In the genomic region with DNA sequence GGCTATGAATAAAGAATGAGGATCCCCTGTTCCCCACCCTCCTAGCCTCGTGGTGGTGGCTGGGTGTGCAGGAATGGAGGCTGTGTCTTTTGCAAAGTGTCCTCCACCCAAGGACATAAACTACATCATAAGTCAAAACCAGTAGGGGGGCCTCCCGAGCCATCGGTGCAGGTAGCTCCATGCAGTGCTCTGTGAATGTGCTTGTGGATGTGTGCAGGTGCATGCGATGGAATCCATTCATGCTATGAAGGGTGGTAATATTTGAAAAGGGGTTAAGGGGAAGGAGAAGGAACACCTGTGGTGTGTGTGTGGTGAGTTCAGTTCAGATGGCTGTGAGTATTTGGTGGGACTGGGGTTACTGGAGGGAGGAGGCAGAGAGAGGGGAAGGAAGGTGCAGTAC, we compare ENCODE assay signal across 1 cellular context.
TF ChIP-seq lines count a peak whose summit lies in the region.

No MANE protein-coding gene starts in this region.

TF ChIP-seq in HepG2, 621 proteins besides CTCF, POLR2A, EP300 and RAD21 (continued from another document):
- TF ChIP-seq, protein P1, sequence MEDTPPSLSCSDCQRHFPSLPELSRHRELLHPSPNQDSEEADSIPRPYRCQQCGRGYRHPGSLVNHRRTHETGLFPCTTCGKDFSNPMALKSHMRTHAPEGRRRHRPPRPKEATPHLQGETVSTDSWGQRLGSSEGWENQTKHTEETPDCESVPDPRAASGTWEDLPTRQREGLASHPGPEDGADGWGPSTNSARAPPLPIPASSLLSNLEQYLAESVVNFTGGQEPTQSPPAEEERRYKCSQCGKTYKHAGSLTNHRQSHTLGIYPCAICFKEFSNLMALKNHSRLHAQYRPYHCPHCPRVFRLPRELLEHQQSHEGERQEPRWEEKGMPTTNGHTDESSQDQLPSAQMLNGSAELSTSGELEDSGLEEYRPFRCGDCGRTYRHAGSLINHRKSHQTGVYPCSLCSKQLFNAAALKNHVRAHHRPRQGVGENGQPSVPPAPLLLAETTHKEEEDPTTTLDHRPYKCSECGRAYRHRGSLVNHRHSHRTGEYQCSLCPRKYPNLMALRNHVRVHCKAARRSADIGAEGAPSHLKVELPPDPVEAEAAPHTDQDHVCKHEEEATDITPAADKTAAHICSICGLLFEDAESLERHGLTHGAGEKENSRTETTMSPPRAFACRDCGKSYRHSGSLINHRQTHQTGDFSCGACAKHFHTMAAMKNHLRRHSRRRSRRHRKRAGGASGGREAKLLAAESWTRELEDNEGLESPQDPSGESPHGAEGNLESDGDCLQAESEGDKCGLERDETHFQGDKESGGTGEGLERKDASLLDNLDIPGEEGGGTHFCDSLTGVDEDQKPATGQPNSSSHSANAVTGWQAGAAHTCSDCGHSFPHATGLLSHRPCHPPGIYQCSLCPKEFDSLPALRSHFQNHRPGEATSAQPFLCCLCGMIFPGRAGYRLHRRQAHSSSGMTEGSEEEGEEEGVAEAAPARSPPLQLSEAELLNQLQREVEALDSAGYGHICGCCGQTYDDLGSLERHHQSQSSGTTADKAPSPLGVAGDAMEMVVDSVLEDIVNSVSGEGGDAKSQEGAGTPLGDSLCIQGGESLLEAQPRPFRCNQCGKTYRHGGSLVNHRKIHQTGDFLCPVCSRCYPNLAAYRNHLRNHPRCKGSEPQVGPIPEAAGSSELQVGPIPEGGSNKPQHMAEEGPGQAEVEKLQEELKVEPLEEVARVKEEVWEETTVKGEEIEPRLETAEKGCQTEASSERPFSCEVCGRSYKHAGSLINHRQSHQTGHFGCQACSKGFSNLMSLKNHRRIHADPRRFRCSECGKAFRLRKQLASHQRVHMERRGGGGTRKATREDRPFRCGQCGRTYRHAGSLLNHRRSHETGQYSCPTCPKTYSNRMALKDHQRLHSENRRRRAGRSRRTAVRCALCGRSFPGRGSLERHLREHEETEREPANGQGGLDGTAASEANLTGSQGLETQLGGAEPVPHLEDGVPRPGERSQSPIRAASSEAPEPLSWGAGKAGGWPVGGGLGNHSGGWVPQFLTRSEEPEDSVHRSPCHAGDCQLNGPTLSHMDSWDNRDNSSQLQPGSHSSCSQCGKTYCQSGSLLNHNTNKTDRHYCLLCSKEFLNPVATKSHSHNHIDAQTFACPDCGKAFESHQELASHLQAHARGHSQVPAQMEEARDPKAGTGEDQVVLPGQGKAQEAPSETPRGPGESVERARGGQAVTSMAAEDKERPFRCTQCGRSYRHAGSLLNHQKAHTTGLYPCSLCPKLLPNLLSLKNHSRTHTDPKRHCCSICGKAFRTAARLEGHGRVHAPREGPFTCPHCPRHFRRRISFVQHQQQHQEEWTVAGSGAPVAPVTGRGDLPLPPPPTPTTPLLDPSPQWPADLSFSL (CRISPR knock-in tag; IDR thresholded peaks at IDR 0.05) = no peak
- TF ChIP-seq, protein P2, sequence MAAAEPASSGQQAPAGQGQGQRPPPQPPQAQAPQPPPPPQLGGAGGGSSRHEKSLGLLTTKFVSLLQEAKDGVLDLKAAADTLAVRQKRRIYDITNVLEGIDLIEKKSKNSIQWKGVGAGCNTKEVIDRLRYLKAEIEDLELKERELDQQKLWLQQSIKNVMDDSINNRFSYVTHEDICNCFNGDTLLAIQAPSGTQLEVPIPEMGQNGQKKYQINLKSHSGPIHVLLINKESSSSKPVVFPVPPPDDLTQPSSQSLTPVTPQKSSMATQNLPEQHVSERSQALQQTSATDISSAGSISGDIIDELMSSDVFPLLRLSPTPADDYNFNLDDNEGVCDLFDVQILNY (CRISPR knock-in tag; conservative IDR thresholded peaks at IDR 0.05) = no peak
- TF ChIP-seq, protein P3, sequence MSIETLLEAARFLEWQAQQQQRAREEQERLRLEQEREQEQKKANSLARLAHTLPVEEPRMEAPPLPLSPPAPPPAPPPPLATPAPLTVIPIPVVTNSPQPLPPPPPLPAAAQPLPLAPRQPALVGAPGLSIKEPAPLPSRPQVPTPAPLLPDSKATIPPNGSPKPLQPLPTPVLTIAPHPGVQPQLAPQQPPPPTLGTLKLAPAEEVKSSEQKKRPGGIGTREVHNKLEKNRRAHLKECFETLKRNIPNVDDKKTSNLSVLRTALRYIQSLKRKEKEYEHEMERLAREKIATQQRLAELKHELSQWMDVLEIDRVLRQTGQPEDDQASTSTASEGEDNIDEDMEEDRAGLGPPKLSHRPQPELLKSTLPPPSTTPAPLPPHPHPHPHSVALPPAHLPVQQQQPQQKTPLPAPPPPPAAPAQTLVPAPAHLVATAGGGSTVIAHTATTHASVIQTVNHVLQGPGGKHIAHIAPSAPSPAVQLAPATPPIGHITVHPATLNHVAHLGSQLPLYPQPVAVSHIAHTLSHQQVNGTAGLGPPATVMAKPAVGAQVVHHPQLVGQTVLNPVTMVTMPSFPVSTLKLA (IDR thresholded peaks at IDR 0.05) = no peak
- no peak for TF ChIP-seq JDP2 (CRISPR knock-in tag; IDR thresholded peaks at IDR 0.05; ENCODE audit: borderline replicate concordance)
- TF ChIP-seq ZNF570 (CRISPR knock-in tag; IDR thresholded peaks at IDR 0.05; ENCODE audit: borderline replicate concordance) = no peak
- TF ChIP-seq FOSL1 (CRISPR knock-in tag; IDR thresholded peaks at IDR 0.05; ENCODE audit: borderline replicate concordance) = no peak
- TF ChIP-seq CC2D1A (CRISPR knock-in tag; IDR thresholded peaks at IDR 0.05) = no peak
- no peak for TF ChIP-seq NCOR1 (IDR thresholded peaks at IDR 0.05; ENCODE audit: borderline replicate concordance, low read length)
- no peak for TF ChIP-seq THAP11 (CRISPR knock-in tag; IDR thresholded peaks at IDR 0.05)
- TF ChIP-seq, protein P4, sequence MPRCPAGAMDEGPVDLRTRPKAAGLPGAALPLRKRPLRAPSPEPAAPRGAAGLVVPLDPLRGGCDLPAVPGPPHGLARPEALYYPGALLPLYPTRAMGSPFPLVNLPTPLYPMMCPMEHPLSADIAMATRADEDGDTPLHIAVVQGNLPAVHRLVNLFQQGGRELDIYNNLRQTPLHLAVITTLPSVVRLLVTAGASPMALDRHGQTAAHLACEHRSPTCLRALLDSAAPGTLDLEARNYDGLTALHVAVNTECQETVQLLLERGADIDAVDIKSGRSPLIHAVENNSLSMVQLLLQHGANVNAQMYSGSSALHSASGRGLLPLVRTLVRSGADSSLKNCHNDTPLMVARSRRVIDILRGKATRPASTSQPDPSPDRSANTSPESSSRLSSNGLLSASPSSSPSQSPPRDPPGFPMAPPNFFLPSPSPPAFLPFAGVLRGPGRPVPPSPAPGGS (CRISPR knock-in tag; IDR thresholded peaks at IDR 0.05) = no peak
- TF ChIP-seq ZNF282 (IDR thresholded peaks at IDR 0.05; ENCODE audit: partially characterized antibody) = no peak
- TF ChIP-seq MAFK (conservative IDR thresholded peaks at IDR 0.05 in 1 of 2, IDR thresholded peaks at IDR 0.05 in 1 of 2; ENCODE audit: low read length in 2 of 2) = no peak
- TF ChIP-seq, protein P5, sequence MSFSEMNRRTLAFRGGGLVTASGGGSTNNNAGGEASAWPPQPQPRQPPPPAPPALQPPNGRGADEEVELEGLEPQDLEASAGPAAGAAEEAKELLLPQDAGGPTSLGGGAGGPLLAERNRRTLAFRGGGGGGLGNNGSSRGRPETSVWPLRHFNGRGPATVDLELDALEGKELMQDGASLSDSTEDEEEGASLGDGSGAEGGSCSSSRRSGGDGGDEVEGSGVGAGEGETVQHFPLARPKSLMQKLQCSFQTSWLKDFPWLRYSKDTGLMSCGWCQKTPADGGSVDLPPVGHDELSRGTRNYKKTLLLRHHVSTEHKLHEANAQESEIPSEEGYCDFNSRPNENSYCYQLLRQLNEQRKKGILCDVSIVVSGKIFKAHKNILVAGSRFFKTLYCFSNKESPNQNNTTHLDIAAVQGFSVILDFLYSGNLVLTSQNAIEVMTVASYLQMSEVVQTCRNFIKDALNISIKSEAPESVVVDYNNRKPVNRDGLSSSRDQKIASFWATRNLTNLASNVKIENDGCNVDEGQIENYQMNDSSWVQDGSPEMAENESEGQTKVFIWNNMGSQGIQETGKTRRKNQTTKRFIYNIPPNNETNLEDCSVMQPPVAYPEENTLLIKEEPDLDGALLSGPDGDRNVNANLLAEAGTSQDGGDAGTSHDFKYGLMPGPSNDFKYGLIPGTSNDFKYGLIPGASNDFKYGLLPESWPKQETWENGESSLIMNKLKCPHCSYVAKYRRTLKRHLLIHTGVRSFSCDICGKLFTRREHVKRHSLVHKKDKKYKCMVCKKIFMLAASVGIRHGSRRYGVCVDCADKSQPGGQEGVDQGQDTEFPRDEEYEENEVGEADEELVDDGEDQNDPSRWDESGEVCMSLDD (CRISPR knock-in tag; IDR thresholded peaks at IDR 0.05; ENCODE audit: borderline replicate concordance) = no peak
- TF ChIP-seq CHD4 (IDR thresholded peaks at IDR 0.05; ENCODE audit: borderline replicate concordance, low read length) = no peak
- TF ChIP-seq EHMT2 (IDR thresholded peaks at IDR 0.05; ENCODE audit: borderline replicate concordance, low read depth, low read length) = no peak
- TF ChIP-seq MED13 (CRISPR knock-in tag; IDR thresholded peaks at IDR 0.05) = no peak
